In the genomic region with DNA sequence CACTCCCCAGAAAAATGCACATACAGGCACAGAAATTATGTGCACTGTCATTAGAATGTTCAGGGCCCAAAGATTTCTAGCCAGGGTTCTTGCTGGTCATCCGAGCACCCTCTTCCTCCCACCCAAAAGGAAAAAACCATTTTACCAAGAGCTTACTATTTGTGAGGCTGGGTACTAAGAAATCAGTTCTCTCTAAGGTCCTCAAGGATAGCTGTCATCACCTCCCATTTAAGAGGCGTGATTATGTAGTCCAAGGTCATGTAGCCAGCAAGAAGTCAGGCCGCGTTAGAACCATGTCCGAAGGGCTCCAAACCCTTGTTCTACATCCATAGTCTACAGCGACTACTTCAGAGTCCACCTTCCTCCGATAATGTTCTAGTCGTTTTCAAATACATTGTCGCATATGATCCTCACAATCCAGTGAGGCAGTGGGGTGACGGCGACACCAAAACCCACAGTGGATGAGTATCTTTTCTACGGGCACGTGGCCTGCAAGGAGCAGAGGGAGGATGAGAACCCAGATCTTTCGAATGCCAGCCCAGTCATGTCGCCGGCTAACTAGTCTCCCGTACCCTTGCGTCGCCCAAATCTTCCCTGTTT, we compare ENCODE assay signal across 8 cellular contexts. TPM values are rescaled to one million over a fixed set of nuclear protein-coding genes. Genes with fewer than 3 reads are reported as not detected.
DNase-seq lines count a peak whose midpoint lies in the region; ATAC-seq and TF ChIP-seq lines count a peak whose summit lies in the region.

No MANE protein-coding gene starts in this region.

- H3K9me3 Mint-ChIP-seq in naive B cell, result no peaks in the 10 kb centered on the region

- ATAC-seq in HG03571 (IDR thresholded peaks at IDR 0.05; ENCODE audit: unreplicated experiment), result peak; percentile 25
- ATAC-seq in activated CD4-positive, CD25-positive, alpha-beta regulatory T cell treated with anti-CD3 and anti-CD28 coated beads, Interleukin-2, amount 50 U/mL, for 24 hours, result peak; percentile 53 to 58
- peak; percentile 11 to 18 for ATAC-seq in naive B cell (ENCODE audit: low read depth in 2 of 2)

- no peaks in the 10 kb centered on the region for H3K27me3 ChIP-seq in transverse colon

- peaks cover 22 to 36% (median 24%) of the 10 kb centered on the region in 4 donors for H3K4me1 ChIP-seq in transverse colon

- peak overlapping the region; percentile 98 for H3K4me3 ChIP-seq in epithelial cell of esophagus (ENCODE audit: low read length)
- peak overlapping the region; percentile 65 to 83 (median 74) for H3K4me3 ChIP-seq in transverse colon

- in situ Hi-C loops in transverse colon (cut with MboI; ENCODE audit: low pct_ligation_motif_present in 1 of 4, low pct_unique_long_range_greater_than_20kb in 1 of 4, low sequenced_read_pairs in 3 of 4), result loop anchor here in 1 of 4 donors (10.0 to 25.0 kb wide), 2 partner anchors 211 to 474 kb away; partner anchors contain the start of genes ALG9, CFAP68, FDXACB1 and SIK2

- TF ChIP-seq POLR2A in transverse colon (IDR thresholded peaks at IDR 0.05), result no peak

- peak overlapping the region; percentile 96 to 99 (median 98) for H3K27ac Mint-ChIP-seq in naive B cell

- H3K9me3 ChIP-seq in transverse colon, result no peaks in the 10 kb centered on the region

- H3K4me1 Mint-ChIP-seq in naive B cell, result peaks cover 45 to 50% (median 49%) of the 10 kb centered on the region in 3 donors

- TF ChIP-seq CTCF in GM20000 (IDR thresholded peaks at IDR 0.05; ENCODE audit: extremely low read depth, missing control alignments) (no peak), epithelial cell of esophagus (IDR thresholded peaks at IDR 0.05; ENCODE audit: insufficient read depth, low read depth, low read length, missing control alignments) (no peak), transverse colon (IDR thresholded peaks at IDR 0.05) (no peak)

- 3 to 50% methylated on average over 1 to 19 of the region's 19 CpGs for WGBS in transverse colon (ENCODE audit: low coverage in 1 of 2), 2 donors

- TF ChIP-seq EP300 in transverse colon (IDR thresholded peaks at IDR 0.05; ENCODE audit: low read depth), result no peak

- no peaks in the 10 kb centered on the region for H3K27me3 Mint-ChIP-seq in naive B cell

- DNase-seq in D341Med (ENCODE audit: low spot score), result peak; percentile 61
- DNase-seq in GM20000 (ENCODE audit: low spot score), result peak; percentile 44
- DNase-seq in epithelial cell of esophagus (ENCODE audit: low read depth), result peak; percentile 33
- no peak for DNase-seq in naive B cell
- DNase-seq in transverse colon, result peak; percentile 37
- no peak for DNase-seq in medulla oblongata (ENCODE audit: extremely low spot score)

- peaks cover 0 to 53% (median 22%) of the 10 kb centered on the region in 4 donors for H3K36me3 ChIP-seq in transverse colon

- peak overlapping the region; percentile 80 to 84 (median 84) for H3K27ac ChIP-seq in transverse colon

- H3K36me3 Mint-ChIP-seq in naive B cell, result peaks cover 14 to 42% of the 10 kb centered on the region in 2 donors

- H3K4me3 Mint-ChIP-seq in naive B cell, result peak overlapping the region; percentile 93 to 100 (median 99)

- intact Hi-C loops in transverse colon (cut with DNase I; ENCODE audit: low total_unique reads), result loop anchor here (5.0 kb wide), 1 partner anchor 1854 kb away; no protein-coding TSS in a partner anchor

RNA-seq across cellular contexts. Expression of gene TIMM8B, which starts 0.6 kb away (rescaled TPM):
- 10 to 100 TPM; 47.0 to 77.1 (median 53.3) TPM for polyA plus RNA-seq in naive B cell (ENCODE audit: low read depth in 6 of 6)
- total RNA-seq in transverse colon, result 10 to 100 TPM; 26.2 to 58.9 (median 40.6) TPM

RNA-seq across cellular contexts. Expression of gene SDHD, which starts 0.8 kb away (rescaled TPM):
- polyA plus RNA-seq in naive B cell (ENCODE audit: low read depth in 6 of 6), result 100 to 1,000 TPM; 140 to 196 (median 168) TPM
- total RNA-seq in transverse colon, result 100 to 1,000 TPM in 3 of 4 donors, 10 to 100 TPM in 1; 30.3 to 268 (median 145) TPM

RNA-seq across cellular contexts. Expression of gene NKAPD1, which starts 11.8 kb away (rescaled TPM):
- 10 to 100 TPM in 4 of 6 donors, 1 to 10 TPM in 2; 3.7 to 18.6 (median 10.7) TPM for polyA plus RNA-seq in naive B cell (ENCODE audit: low read depth in 6 of 6)
- 10 to 100 TPM in 2 of 4 donors, 1 to 10 TPM in 2; 3.0 to 24.0 (median 8.7) TPM for total RNA-seq in transverse colon

RNA-seq across cellular contexts. Expression of gene PIH1D2, which starts 12.1 kb away (rescaled TPM):
- not detected for polyA plus RNA-seq in naive B cell (ENCODE audit: low read depth in 6 of 6)
- 100 to 1,000 TPM in 1 of 4 donors, 1 to 10 TPM in 1, under 1 TPM in 1, not detected in 1; 0.68 to 372 (median 1.6) TPM for total RNA-seq in transverse colon

Comparison
In these comparisons a context has a peak if more than half of its experiments do, and no peak if none do; other contexts are left out.
1. DNase-seq: peak in D341Med (single experiment), GM20000 (single experiment), epithelial cell of esophagus (single experiment) and transverse colon (single experiment); none in naive B cell (single experiment) and medulla oblongata (single experiment).
2. Peak in every context shown above with its lines, with median percentiles within 50 percentile points of each other: ATAC-seq.